9 cellular contexts compared by ENCODE assay signal in the genomic region with DNA sequence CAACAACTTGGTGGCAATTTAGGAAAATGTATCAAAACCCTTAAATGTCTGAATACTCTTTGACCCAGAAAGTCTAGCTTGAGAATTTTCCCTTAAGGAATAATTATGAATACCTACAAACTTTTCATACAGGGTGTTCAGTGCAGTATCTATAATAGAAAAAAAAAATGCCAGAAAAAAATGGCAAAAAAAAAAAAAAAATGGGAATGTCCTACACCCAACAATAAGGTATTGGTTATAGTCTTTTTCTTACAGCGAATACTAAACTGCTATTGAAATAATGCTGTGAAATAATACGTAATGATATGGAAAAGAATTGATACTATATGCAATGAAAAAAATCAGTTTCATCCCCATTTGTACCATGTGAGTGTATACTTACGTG. TPM values are rescaled to one million over a fixed set of nuclear protein-coding genes. Genes with fewer than 3 reads are reported as not detected.
DNase-seq lines count a peak whose midpoint lies in the region; ATAC-seq and TF ChIP-seq lines count a peak whose summit lies in the region.
"Had no signal": no experiment of that assay in that cellular context is flagged by ENCODE, and none has a peak within 500 bp of the region (broad histone marks: within the 10 kb centered on the region; RNA-seq: fewer than 3 reads in every experiment).

No MANE protein-coding gene starts in this region.

- in situ Hi-C loops in G401 (cut with HindIII; ENCODE audit: low sequenced_read_pairs), result no loop called here

- no peak overlapping the region for H2AFZ ChIP-seq in mesenchymal stem cell (ENCODE audit: low read depth, low read length)

- peaks cover 6% of the 10 kb centered on the region for H3K4me1 ChIP-seq in mesenchymal stem cell (ENCODE audit: control insufficient read depth, insufficient read depth, low read depth, low read length)

- H3K18ac ChIP-seq in mesenchymal stem cell (ENCODE audit: low read depth in 1 of 2, low read length in 2 of 2), result no peak overlapping the region

- H3K9me3 ChIP-seq in mesenchymal stem cell (ENCODE audit: control insufficient read depth, low read length), result peaks cover 14% of the 10 kb centered on the region

- H2AK5ac ChIP-seq in mesenchymal stem cell (ENCODE audit: low read length, severe bottlenecking), result no peak overlapping the region

- H2BK120ac ChIP-seq in mesenchymal stem cell (ENCODE audit: low read depth, low read length), result no peak overlapping the region

- H3K4me3 Mint-ChIP-seq in natural killer cell (peak overlapping the region; percentile 35), brain (peak overlapping the region; percentile 60 to 78 (median 76))
- H3K4me3 Mint-ChIP-seq in natural killer cell treated with Interleukin-12 subunit alpha and Interleukin-12 subunit beta and Interleukin-15 and Interleukin-18, amount 100 ng/mL, for 72 hours, result no peak overlapping the region

- H2BK15ac ChIP-seq in mesenchymal stem cell (ENCODE audit: low read depth, poor library complexity, severe bottlenecking), result no peak overlapping the region

- DNase-seq in natural killer cell (no peak), mesenchymal stem cell (no peak), G401 (ENCODE audit: low spot score) (no peak), MV-4-11 (lab: John Stamatoyannopoulos, UW) (no peak)
- DNase-seq in natural killer cell treated with Interleukin-12 subunit alpha and Interleukin-12 subunit beta and Interleukin-15 and Interleukin-18, amount 100 ng/mL, for 72 hours (ENCODE audit: low spot score), result no peak
- no peak for DNase-seq in stimulated activated CD4-positive, alpha-beta T cell treated with anti-CD3 and anti-CD28 coated beads, Interleukin-1b, Interleukin-23, amount 100 ng/mL, for 48 hours

- peaks cover 4 to 16% of the 10 kb centered on the region in 2 experiments for H3K36me3 ChIP-seq in mesenchymal stem cell (ENCODE audit: control insufficient read depth in 1 of 2, insufficient read depth in 2 of 2, low read depth in 1 of 2, low read length in 2 of 2)

- H3K9ac ChIP-seq in mesenchymal stem cell (ENCODE audit: low read length), result peak overlapping the region; percentile 61

- ATAC-seq in natural killer cell (no peak), HG03280 (IDR thresholded peaks at IDR 0.05; ENCODE audit: unreplicated experiment) (no peak)
- no peak for ATAC-seq in natural killer cell treated with Interleukin-12 subunit alpha and Interleukin-12 subunit beta and Interleukin-15 and Interleukin-18, amount 100 ng/mL, for 72 hours

- intact Hi-C loops in natural killer cell (cut with micrococcal nuclease), result no loop called here

- WGBS in mesenchymal stem cell, result 100% methylated on average over 1 of the region's 3 CpGs

- peak overlapping the region; percentile 50 to 73 for H3K4me3 ChIP-seq in mesenchymal stem cell (ENCODE audit: insufficient read depth in 1 of 2, low read depth in 1 of 2, low read length in 2 of 2)

- H2BK5ac ChIP-seq in mesenchymal stem cell (ENCODE audit: low read depth, low read length, poor library complexity, severe bottlenecking), result no peak overlapping the region

- H3K4me2 ChIP-seq in mesenchymal stem cell (ENCODE audit: low read length, poor library complexity, severe bottlenecking), result peak overlapping the region; percentile 94

- no peak overlapping the region for H3K14ac ChIP-seq in mesenchymal stem cell (ENCODE audit: low read length in 2 of 2)

- H4K8ac ChIP-seq in mesenchymal stem cell (ENCODE audit: low read length), result no peak overlapping the region

- peak overlapping the region in 1 of 2 donors; percentile 11 for H3K27ac Mint-ChIP-seq in natural killer cell
- no peak overlapping the region for H3K27ac Mint-ChIP-seq in natural killer cell treated with Interleukin-12 subunit alpha and Interleukin-12 subunit beta and Interleukin-15 and Interleukin-18, amount 100 ng/mL, for 72 hours
- no peak overlapping the region for H3K27ac Mint-ChIP-seq in brain

- H3K27ac ChIP-seq in mesenchymal stem cell (ENCODE audit: low read length, poor library complexity, severe bottlenecking), result no peak overlapping the region
- H3K27ac ChIP-seq: epithelial cell of prostate had no signal

- H3K23ac ChIP-seq in mesenchymal stem cell (ENCODE audit: low read length in 2 of 2), result no peak overlapping the region

- TF ChIP-seq CTCF in natural killer cell (IDR thresholded peaks at IDR 0.05) (no peak), brain (conservative IDR thresholded peaks at IDR 0.05) (no peak)

- no peaks in the 10 kb centered on the region for H3K79me1 ChIP-seq in mesenchymal stem cell (replicated peaks; ENCODE audit: low read length, poor library complexity, severe bottlenecking)

- H3K27me3 Mint-ChIP-seq in natural killer cell (ENCODE audit: low read depth in 2 of 2), result peaks cover 0 to 2% of the 10 kb centered on the region in 2 donors
- H3K27me3 Mint-ChIP-seq in natural killer cell treated with Interleukin-12 subunit alpha and Interleukin-12 subunit beta and Interleukin-15 and Interleukin-18, amount 100 ng/mL, for 72 hours, result no peaks in the 10 kb centered on the region
- H3K27me3 Mint-ChIP-seq in brain, result no peaks in the 10 kb centered on the region

- H3K4ac ChIP-seq in mesenchymal stem cell (ENCODE audit: low read depth in 1 of 2, low read length in 2 of 2), result no peak overlapping the region

- H3K27me3 ChIP-seq in mesenchymal stem cell (ENCODE audit: control insufficient read depth in 1 of 2, insufficient read depth in 1 of 2, low read length in 2 of 2), result no peaks in the 10 kb centered on the region

- H3K9me3 Mint-ChIP-seq in natural killer cell, result no peaks in the 10 kb centered on the region
- no peaks in the 10 kb centered on the region for H3K9me3 Mint-ChIP-seq in natural killer cell treated with Interleukin-12 subunit alpha and Interleukin-12 subunit beta and Interleukin-15 and Interleukin-18, amount 100 ng/mL, for 72 hours
- peaks cover 0 to 18% (median 3%) of the 10 kb centered on the region in 5 experiments for H3K9me3 Mint-ChIP-seq in brain

- no peaks in the 10 kb centered on the region for H3K36me3 Mint-ChIP-seq in natural killer cell
- H3K36me3 Mint-ChIP-seq in natural killer cell treated with Interleukin-12 subunit alpha and Interleukin-12 subunit beta and Interleukin-15 and Interleukin-18, amount 100 ng/mL, for 72 hours, result no peaks in the 10 kb centered on the region
- no peaks in the 10 kb centered on the region for H3K36me3 Mint-ChIP-seq in brain

- H3K4me1 Mint-ChIP-seq in natural killer cell (peaks cover 16 to 38% of the 10 kb centered on the region in 2 donors), brain (no peaks in the 10 kb centered on the region)
- H3K4me1 Mint-ChIP-seq in natural killer cell treated with Interleukin-12 subunit alpha and Interleukin-12 subunit beta and Interleukin-15 and Interleukin-18, amount 100 ng/mL, for 72 hours (ENCODE audit: low read depth in 2 of 2), result peaks cover 23 to 36% of the 10 kb centered on the region in 2 donors

- H4K91ac ChIP-seq in mesenchymal stem cell (ENCODE audit: low read length), result no peak overlapping the region

- no peak overlapping the region for H2BK12ac ChIP-seq in mesenchymal stem cell (ENCODE audit: low read length in 2 of 2)

RNA-seq across cellular contexts. Expression of a gene that starts 44.3 kb away (rescaled TPM):
- total RNA-seq in natural killer cell, result 100 to 1,000 TPM in 2 of 3 donors, 10 to 100 TPM in 1; 93.3 to 107 (median 101) TPM
- total RNA-seq in natural killer cell treated with Interleukin-12 subunit alpha and Interleukin-12 subunit beta and Interleukin-15 and Interleukin-18, amount 100 ng/mL, for 72 hours, result 10 to 100 TPM; 52.8 to 56.3 TPM
- polyA plus RNA-seq in brain (ENCODE audit: insufficient read depth, low read depth, low replicate concordance), result 7.4 TPM
- polyA plus RNA-seq in mesenchymal stem cell (2013, experiment 1 of 2), result 23.8 TPM
- polyA plus RNA-seq in mesenchymal stem cell (2013, experiment 2 of 2), result 21.7 TPM
- 8.1 and 9.4 TPM in 2 replicates for total RNA-seq in G401 (2014; rRNA removed; shearing (Covaris generic))
